In the genomic region with DNA sequence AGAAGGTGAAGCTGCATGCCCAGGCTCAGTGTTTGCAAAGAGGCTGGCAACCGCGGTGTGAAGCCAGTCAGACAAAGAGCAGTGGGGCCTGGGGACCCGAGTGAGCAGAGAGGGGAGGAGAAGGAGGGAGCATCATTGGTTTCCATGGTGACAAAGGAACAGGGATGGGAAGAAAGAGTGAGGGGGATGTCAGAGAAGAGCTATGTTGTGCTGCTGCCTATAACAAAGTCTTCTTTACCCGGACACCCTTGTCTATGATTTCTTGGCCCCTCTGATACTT, we compare ENCODE assay signal across 1 cellular context.
TF ChIP-seq lines count a peak whose summit lies in the region.

No MANE protein-coding gene starts in this region.

TF ChIP-seq in A549, 52 proteins besides CTCF, POLR2A, EP300 and RAD21:
- TF ChIP-seq SMC3 (IDR thresholded peaks at IDR 0.05): no peak
- no peak for TF ChIP-seq BHLHE40 (IDR thresholded peaks at IDR 0.05; ENCODE audit: low read depth, low read length)
- TF ChIP-seq FOSB (CRISPR knock-in tag; IDR thresholded peaks at IDR 0.05): no peak
- TF ChIP-seq, protein P1, sequence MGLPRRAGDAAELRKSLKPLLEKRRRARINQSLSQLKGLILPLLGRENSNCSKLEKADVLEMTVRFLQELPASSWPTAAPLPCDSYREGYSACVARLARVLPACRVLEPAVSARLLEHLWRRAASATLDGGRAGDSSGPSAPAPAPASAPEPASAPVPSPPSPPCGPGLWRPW (IDR thresholded peaks at IDR 0.05): no peak
- TF ChIP-seq, protein P2, sequence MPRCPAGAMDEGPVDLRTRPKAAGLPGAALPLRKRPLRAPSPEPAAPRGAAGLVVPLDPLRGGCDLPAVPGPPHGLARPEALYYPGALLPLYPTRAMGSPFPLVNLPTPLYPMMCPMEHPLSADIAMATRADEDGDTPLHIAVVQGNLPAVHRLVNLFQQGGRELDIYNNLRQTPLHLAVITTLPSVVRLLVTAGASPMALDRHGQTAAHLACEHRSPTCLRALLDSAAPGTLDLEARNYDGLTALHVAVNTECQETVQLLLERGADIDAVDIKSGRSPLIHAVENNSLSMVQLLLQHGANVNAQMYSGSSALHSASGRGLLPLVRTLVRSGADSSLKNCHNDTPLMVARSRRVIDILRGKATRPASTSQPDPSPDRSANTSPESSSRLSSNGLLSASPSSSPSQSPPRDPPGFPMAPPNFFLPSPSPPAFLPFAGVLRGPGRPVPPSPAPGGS (IDR thresholded peaks at IDR 0.05): no peak
- TF ChIP-seq, protein P3, sequence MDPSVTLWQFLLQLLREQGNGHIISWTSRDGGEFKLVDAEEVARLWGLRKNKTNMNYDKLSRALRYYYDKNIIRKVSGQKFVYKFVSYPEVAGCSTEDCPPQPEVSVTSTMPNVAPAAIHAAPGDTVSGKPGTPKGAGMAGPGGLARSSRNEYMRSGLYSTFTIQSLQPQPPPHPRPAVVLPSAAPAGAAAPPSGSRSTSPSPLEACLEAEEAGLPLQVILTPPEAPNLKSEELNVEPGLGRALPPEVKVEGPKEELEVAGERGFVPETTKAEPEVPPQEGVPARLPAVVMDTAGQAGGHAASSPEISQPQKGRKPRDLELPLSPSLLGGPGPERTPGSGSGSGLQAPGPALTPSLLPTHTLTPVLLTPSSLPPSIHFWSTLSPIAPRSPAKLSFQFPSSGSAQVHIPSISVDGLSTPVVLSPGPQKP (IDR thresholded peaks at IDR 0.05; ENCODE audit: low read depth, low read length): no peak
- no peak for TF ChIP-seq HDAC2 (IDR thresholded peaks at IDR 0.05)
- TF ChIP-seq GATA3 (IDR thresholded peaks at IDR 0.05; ENCODE audit: borderline replicate concordance): no peak
- TF ChIP-seq, protein P4, sequence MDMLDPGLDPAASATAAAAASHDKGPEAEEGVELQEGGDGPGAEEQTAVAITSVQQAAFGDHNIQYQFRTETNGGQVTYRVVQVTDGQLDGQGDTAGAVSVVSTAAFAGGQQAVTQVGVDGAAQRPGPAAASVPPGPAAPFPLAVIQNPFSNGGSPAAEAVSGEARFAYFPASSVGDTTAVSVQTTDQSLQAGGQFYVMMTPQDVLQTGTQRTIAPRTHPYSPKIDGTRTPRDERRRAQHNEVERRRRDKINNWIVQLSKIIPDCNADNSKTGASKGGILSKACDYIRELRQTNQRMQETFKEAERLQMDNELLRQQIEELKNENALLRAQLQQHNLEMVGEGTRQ (IDR thresholded peaks at IDR 0.05): no peak
- TF ChIP-seq CHD4 (IDR thresholded peaks at IDR 0.05; ENCODE audit: borderline replicate concordance): no peak
- TF ChIP-seq SREBF2 (IDR thresholded peaks at IDR 0.05): no peak
- no peak for TF ChIP-seq HOXB13 (CRISPR knock-in tag; IDR thresholded peaks at IDR 0.05; ENCODE audit: low read depth)
- no peak for TF ChIP-seq MAFK (IDR thresholded peaks at IDR 0.05; ENCODE audit: partially characterized antibody)
- TF ChIP-seq KDM5A (IDR thresholded peaks at IDR 0.05): no peak
- TF ChIP-seq EHF (CRISPR knock-in tag; IDR thresholded peaks at IDR 0.05): no peak
- no peak for TF ChIP-seq EHMT2 (IDR thresholded peaks at IDR 0.05; ENCODE audit: low read depth)
- no peak for TF ChIP-seq CBX8 (IDR thresholded peaks at IDR 0.05)
- no peak for TF ChIP-seq CEBPB (IDR thresholded peaks at IDR 0.05)
- TF ChIP-seq KDM1A (IDR thresholded peaks at IDR 0.05; ENCODE audit: low read depth): no peak
TF ChIP-seq in A549: peak in this region for 0.
